ENCODE assay signal across 13 cellular contexts in genomic region chr9:38130724-38131123, GRCh38.
DNase-seq lines count a peak whose midpoint lies in the region; FAIRE-seq and TF ChIP-seq lines count a peak whose summit lies in the region.
"Had no signal": no experiment of that assay in that cellular context is flagged by ENCODE, and none has a peak within 500 bp of the region (broad histone marks: within the 10 kb centered on the region; RNA-seq: fewer than 3 reads in every experiment).

No MANE protein-coding gene starts in this region.

- no peak for TF ChIP-seq CTCF in testis (IDR thresholded peaks at IDR 0.05)
- TF ChIP-seq CTCF in GM13977 (IDR thresholded peaks at IDR 0.05; ENCODE audit: extremely low read depth, insufficient read depth, missing control alignments): no peak

- TF ChIP-seq POLR2A in testis (IDR thresholded peaks at IDR 0.05): no peak

- H3K4me1 ChIP-seq in testis: no peaks in the 10 kb centered on the region
- H3K4me1 ChIP-seq: HAP-1 had no signal

- H3K4me3 ChIP-seq in testis: no peak overlapping the region
- H3K4me3 ChIP-seq: HAP-1 had no signal

- WGBS in testis, 2 donors: 57 to 64% methylated on average over 4 to 5 of the region's 5 CpGs

- H3K9me3 ChIP-seq in testis: no peaks in the 10 kb centered on the region
- H3K9me3 ChIP-seq: HAP-1 had no signal

- no peak overlapping the region for H3K27ac ChIP-seq in testis

- DNase-seq in Caki2 (ENCODE audit: low read depth) (peak; percentile 56), RCC 7860 (ENCODE audit: low spot score) (peak; percentile 86), kidney glomerular epithelial cell (lab: John Stamatoyannopoulos, UW) (peak; percentile 5), testis (peak; percentile 30), DMS79 treated with DMSO at 0.1 percent for 48 hours (lab: John Stamatoyannopoulos, UW) (no peak), GM13977 (ENCODE audit: low spot score) (no peak), NCI-H510A treated with DMSO at 0.1 percent for 48 hours (lab: John Stamatoyannopoulos, UW) (no peak)
- DNase-seq: CD8-positive, alpha-beta memory T cell; DMS 273 treated with DMSO at 0.1 percent for 48 hours; NCI-H1436; NCI-H2029 treated with DMSO at 0.1 percent for 48 hours; NCI-H510A had no signal

- H3K27me3 ChIP-seq in testis: no peaks in the 10 kb centered on the region

- in situ Hi-C loops in Caki2 (cut with HindIII; ENCODE audit: low pct_unique_long_range_greater_than_20kb, low sequenced_read_pairs): no loop called here
- in situ Hi-C loops in GM13977 (cut with MboI; ENCODE audit: low pct_unique_long_range_greater_than_20kb, low sequenced_read_pairs, unreplicated experiment): no loop called here

- intact Hi-C loops in testis (cut with DNase I; ENCODE audit: low total_unique reads): no loop called here

- H3K36me3 ChIP-seq in testis (ENCODE audit: low read depth, missing control alignments): no peaks in the 10 kb centered on the region
- H3K36me3 ChIP-seq: HAP-1 had no signal

- peak; percentile 88 for FAIRE-seq in RCC 7860 (lab: Jason Lieb, UNC)

Comparison
In these comparisons a context has a peak if more than half of its experiments do, and no peak if none do; other contexts are left out.
1. DNase-seq: peak in Caki2 (single experiment), RCC 7860 (single experiment), kidney glomerular epithelial cell (single experiment) and testis (single experiment); none in DMS79 treated with DMSO at 0.1 percent for 48 hours (single experiment), GM13977 (single experiment) and NCI-H510A treated with DMSO at 0.1 percent for 48 hours (single experiment).